ENCODE assay signal across 20 cellular contexts in genomic region chr21:44539991-44540666, GRCh38. TPM values are rescaled to one million over a fixed set of nuclear protein-coding genes. Genes with fewer than 3 reads are reported as not detected.
DNase-seq lines count a peak whose midpoint lies in the region; ATAC-seq, FAIRE-seq and TF ChIP-seq lines count a peak whose summit lies in the region.
"Had no signal": no experiment of that assay in that cellular context is flagged by ENCODE, and none has a peak within 500 bp of the region (broad histone marks: within the 10 kb centered on the region; RNA-seq: fewer than 3 reads in every experiment).

KRTAP10-1 (minus strand) TSS chr21:44540195; CDS start chr21:44540150, 45 bp downstream.

- no TSS peak for BruUV-seq in K562 (replicated peaks; lab: Mats Ljungman, UMichigan)

- H3K9me3 Mint-ChIP-seq in activated T-cell treated with anti-CD3 and anti-CD28 coated beads, Interleukin-2, amount 50 U/mL, for 24 hours: no peaks in the 10 kb centered on the region
- H3K9me3 Mint-ChIP-seq in nephron progenitor cell: no peaks in the 10 kb centered on the region

- no peak within 1 kb of the TSS for H3K4me2 ChIP-seq in K562 (ENCODE audit: insufficient read depth, low read length)

- no peak for TF ChIP-seq RAD21 in K562 (CRISPR knock-in tag; conservative IDR thresholded peaks at IDR 0.05 in 1 of 2, IDR thresholded peaks at IDR 0.05 in 1 of 2)

- H3K79me2 ChIP-seq in K562 (ENCODE audit: control insufficient read depth, insufficient read depth, low read length): no peaks in the 10 kb centered on the region

- H3K27ac ChIP-seq in K562 (ENCODE audit: extremely low read depth, low read depth, low read length): no peak within 1 kb of the TSS
- H3K27ac ChIP-seq: BLaER1 treated with 17β-estradiol and CSF1 and Interleukin-3, amounts not matched to agents 10 nM and 100 nM had no signal

- peaks cover 5 to 31% of the 10 kb centered on the region in 2 experiments; a peak in 4 of 5 replicates for H3K27me3 ChIP-seq in K562 (ENCODE audit: control insufficient read depth in 2 of 2, insufficient read depth in 2 of 2, low read length in 2 of 2)
- H3K27me3 ChIP-seq: BLaER1 treated with 17β-estradiol and CSF1 and Interleukin-3, amounts not matched to agents 10 nM and 100 nM had no signal

- H3K27me3 Mint-ChIP-seq in activated T-cell treated with anti-CD3 and anti-CD28 coated beads, Interleukin-2, amount 50 U/mL, for 24 hours: no peaks in the 10 kb centered on the region
- H3K27me3 Mint-ChIP-seq in nephron progenitor cell (ENCODE audit: low read depth, poor library complexity): peaks cover 2% of the 10 kb centered on the region

- in situ Hi-C loops in K562 (cut with MboI): no loop called here

- ATAC-seq in K562: no peak
- no peak for ATAC-seq in GM21576 (IDR thresholded peaks at IDR 0.05; ENCODE audit: unreplicated experiment)
- ATAC-seq: HCT116 had no signal

- no peak for FAIRE-seq in K562 (lab: Jason Lieb, UNC)
- FAIRE-seq: RCC 7860 had no signal

- H3K9me1 ChIP-seq in K562 (ENCODE audit: control insufficient read depth, insufficient read depth, low read length): no peaks in the 10 kb centered on the region

- no peaks in the 10 kb centered on the region for H3K4me1 Mint-ChIP-seq in activated T-cell treated with anti-CD3 and anti-CD28 coated beads, Interleukin-2, amount 50 U/mL, for 24 hours (ENCODE audit: low read depth)
- peaks cover 21% of the 10 kb centered on the region for H3K4me1 Mint-ChIP-seq in nephron progenitor cell

- no peaks in the 10 kb centered on the region for H4K20me1 ChIP-seq in K562 (replicated peaks; ENCODE audit: control insufficient read depth, insufficient read depth, low read length)
- H4K20me1 ChIP-seq: BLaER1 treated with 17β-estradiol and CSF1 and Interleukin-3, amounts not matched to agents 10 nM and 100 nM had no signal

- H3K27ac Mint-ChIP-seq in activated T-cell treated with anti-CD3 and anti-CD28 coated beads, Interleukin-2, amount 50 U/mL, for 24 hours: no peak within 1 kb of the TSS
- peak within 1 kb of the TSS; percentile 53 for H3K27ac Mint-ChIP-seq in nephron progenitor cell

- TF ChIP-seq EP300 in K562 (IDR thresholded peaks at IDR 0.05; ENCODE audit: low read length): no peak

- CTCF ChIA-PET in K562 (lab: Yijun Ruan, JAX; ENCODE audit: low intra/inter-chr PET ratio): no interaction called here

- H3K4me1 ChIP-seq in K562 (replicated peaks in 1 of 2; ENCODE audit: control insufficient read depth in 2 of 2, insufficient read depth in 2 of 2, low read length in 2 of 2): peaks cover 0 to 5% of the 10 kb centered on the region in 2 experiments; a peak in 2 of 5 replicates

- no peak for TF ChIP-seq POLR2A in K562 (conservative IDR thresholded peaks at IDR 0.05)

- H3K4me3 ChIP-seq in K562: no peak within 1 kb of the TSS
- H3K4me3 ChIP-seq: BLaER1 treated with 17β-estradiol and CSF1 and Interleukin-3, amounts not matched to agents 10 nM and 100 nM had no signal

- no peak within 1 kb of the TSS for H3K4me3 Mint-ChIP-seq in activated T-cell treated with anti-CD3 and anti-CD28 coated beads, Interleukin-2, amount 50 U/mL, for 24 hours
- H3K4me3 Mint-ChIP-seq in nephron progenitor cell: no peak within 1 kb of the TSS

- no peaks in the 10 kb centered on the region for H3K36me3 Mint-ChIP-seq in activated T-cell treated with anti-CD3 and anti-CD28 coated beads, Interleukin-2, amount 50 U/mL, for 24 hours (ENCODE audit: low read depth)
- no peaks in the 10 kb centered on the region for H3K36me3 Mint-ChIP-seq in nephron progenitor cell (ENCODE audit: low read depth)

- under 1% methylated on average over 21 of the region's 21 CpGs for WGBS in K562 (ENCODE audit: insufficient coverage, low coverage, missing lambda C conversion rate)

- intact Hi-C loops in K562 (cut with micrococcal nuclease): no loop called here

- no peaks in the 10 kb centered on the region for H3K36me3 ChIP-seq in K562 (ENCODE audit: control insufficient read depth, insufficient read depth, low read length)
- H3K36me3 ChIP-seq: BLaER1 treated with 17β-estradiol and CSF1 and Interleukin-3, amounts not matched to agents 10 nM and 100 nM had no signal

- no peaks in the 10 kb centered on the region for H3K9me3 ChIP-seq in K562 (replicated peaks; ENCODE audit: control insufficient read depth, insufficient read depth, low read depth, low read length)
- H3K9me3 ChIP-seq: BLaER1 treated with 17β-estradiol and CSF1 and Interleukin-3, amounts not matched to agents 10 nM and 100 nM had no signal

- DNase-seq in activated T-cell treated with anti-CD3 and anti-CD28 coated beads, Interleukin-2, amount 50 U/mL, for 1 hour: peak; percentile 14
- no peak for DNase-seq in activated T-cell treated with anti-CD3 and anti-CD28 coated beads, Interleukin-2, amount 50 U/mL, for 24 hours
- DNase-seq in K562 (ENCODE audit: extremely low read depth in 1 of 4, low spot score in 3 of 4) (no peak), nephron progenitor cell (no peak), NAMALWA (ENCODE audit: low spot score) (no peak)
- peak; percentile 7 for DNase-seq in stimulated activated CD8-positive, alpha-beta memory T cell treated with anti-CD3 and anti-CD28 coated beads, Interleukin-4, amount 100 ng/mL, for 48 hours
- no peak for DNase-seq in activated CD4-positive, alpha-beta T cell treated with anti-CD3 and anti-CD28 coated beads, Interleukin-2, amount 50 U/mL, for 1 hour
- DNase-seq: DMS 273 treated with DMSO at 0.1 percent for 48 hours, EL, Karpas-422, MM.1S, NCI-H2029, NCI-H2171 treated with DMSO at 0.1 percent for 48 hours, NCI-H774 had no signal

- no peak for TF ChIP-seq CTCF in K562 (IDR thresholded peaks at IDR 0.05 in 2 of 3, conservative IDR thresholded peaks at IDR 0.05 in 1 of 3; ENCODE audit: insufficient read depth in 2 of 3, low read depth in 1 of 3, low read length in 3 of 3)
- no peak for TF ChIP-seq CTCF in nephron progenitor cell (IDR thresholded peaks at IDR 0.05)

- POLR2A ChIA-PET in K562 (lab: Yijun Ruan, JAX): interaction anchor here (0.6 to 0.9 kb wide), 3 partner anchors 9 to 35 kb away, joined by 3 to 4 read pairs (median 3); no protein-coding TSS in a partner anchor

- H2AFZ ChIP-seq in K562 (ENCODE audit: low read depth, low read length): no peak within 1 kb of the TSS

- no peak within 1 kb of the TSS for H3K9ac ChIP-seq in K562 (ENCODE audit: insufficient read depth in 1 of 2, low read depth in 2 of 2, low read length in 2 of 2)
- H3K9ac ChIP-seq: BLaER1 treated with 17β-estradiol and CSF1 and Interleukin-3, amounts not matched to agents 10 nM and 100 nM had no signal

RNA-seq across cellular contexts. Expression of gene KRTAP10-1, which starts in this region (rescaled TPM):
- total RNA-seq in K562 (2011; cell fraction: chromatin; rRNA removed; ENCODE audit: low replicate concordance): not detected in 2 replicates
- not detected in 2 replicates for total RNA-seq in K562 (2011; cell fraction: nucleolus; rRNA removed)
- not detected in 2 replicates for total RNA-seq in K562 (2011; cell fraction: nucleoplasm; rRNA removed)
- total RNA-seq in K562 (2014; rRNA removed): not detected in 2 replicates
- total RNA-seq in K562 (2014; rRNA removed; fragmentation: Illumina TruSeq; extraction: Trizol): not detected in 2 replicates
- total RNA-seq in K562 (2015; rRNA removed; fragmentation: Illumina TruSeq; extraction: Trizol): not detected in 2 replicates
- total RNA-seq in K562 (2021): not detected in 2 replicates
- not detected in 2 replicates for polyA plus RNA-seq in K562 (2011; rRNA removed)
- polyA plus RNA-seq in K562 (2011; cell fraction: cytosol; rRNA removed): not detected in 2 replicates
- not detected in 2 replicates for polyA plus RNA-seq in K562 (2011; cell fraction: nucleus; rRNA removed)
- not detected in 2 replicates for polyA plus RNA-seq in K562 (2012)
- polyA plus RNA-seq in K562 (2014; fragmentation: Illumina TruSeq; extraction: Trizol): not detected in 2 replicates
- not detected for polyA plus RNA-seq in K562 (2014; fragmentation: Nextera tagmentation; extraction: Ambion mirVana)
- polyA plus RNA-seq in K562 (2014; rRNA removed): not detected in 2 replicates
- polyA minus RNA-seq in K562 (2011; rRNA and poly(A)+ RNA removed): not detected in 2 replicates
- polyA minus RNA-seq in K562 (2011; cell fraction: cytosol; rRNA and poly(A)+ RNA removed): not detected in 2 replicates
- not detected in 2 replicates for polyA minus RNA-seq in K562 (2011; cell fraction: nucleus; rRNA and poly(A)+ RNA removed)
- total RNA-seq: A172, NCI-H460 had no signal

Comparison
In these comparisons a context has a peak if more than half of its experiments do, and no peak if none do; other contexts are left out.
1. DNase-seq: peak in activated T-cell treated with anti-CD3 and anti-CD28 coated beads, Interleukin-2, amount 50 U/mL, for 1 hour (single experiment) and stimulated activated CD8-positive, alpha-beta memory T cell treated with anti-CD3 and anti-CD28 coated beads, Interleukin-4, amount 100 ng/mL, for 48 hours (single experiment); none in activated T-cell treated with anti-CD3 and anti-CD28 coated beads, Interleukin-2, amount 50 U/mL, for 24 hours (single experiment), K562 (0 of 4), nephron progenitor cell (single experiment), NAMALWA (single experiment) and activated CD4-positive, alpha-beta T cell treated with anti-CD3 and anti-CD28 coated beads, Interleukin-2, amount 50 U/mL, for 1 hour (single experiment).